Comparison of ENCODE assay signal across 17 cellular contexts in the genomic region with DNA sequence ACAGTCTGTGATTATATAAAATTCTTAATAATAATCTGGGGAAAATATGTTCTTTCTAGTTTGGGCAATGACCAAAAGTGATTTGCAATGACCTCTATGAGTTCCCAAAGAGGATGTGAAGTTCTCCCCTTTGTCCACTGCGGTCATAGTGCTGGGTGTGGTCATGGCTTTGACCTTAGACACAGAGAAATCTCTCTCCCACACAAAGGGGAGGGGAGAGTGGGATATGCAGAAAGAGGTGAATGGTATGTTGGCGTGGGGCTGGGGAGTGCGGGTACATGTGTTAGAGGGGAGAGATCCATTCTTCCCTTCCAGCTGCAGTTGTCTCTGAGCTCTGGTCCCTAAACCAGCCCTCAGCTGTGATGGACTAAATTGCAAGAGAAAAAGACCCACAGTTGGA.
DNase-seq lines count a peak whose midpoint lies in the region; ATAC-seq and TF ChIP-seq lines count a peak whose summit lies in the region.
"Had no signal": no experiment of that assay in that cellular context is flagged by ENCODE, and none has a peak within 500 bp of the region (broad histone marks: within the 10 kb centered on the region; RNA-seq: fewer than 3 reads in every experiment).

No MANE protein-coding gene starts in this region.

- in situ Hi-C loops in IMR-90 (cut with MboI; ENCODE audit: low sequenced_read_pairs) = no loop called here
- in situ Hi-C loops in brain microvascular endothelial cell (cut with HindIII; ENCODE audit: low pct_ligation_motif_present, low sequenced_read_pairs) = no loop called here

- no peak overlapping the region for H3K14ac ChIP-seq in IMR-90 (replicated peaks; ENCODE audit: low read depth, low read length)

- no peak overlapping the region for H2BK5ac ChIP-seq in IMR-90 (ENCODE audit: low read depth, low read length, poor library complexity, severe bottlenecking)

- H3K9me3 ChIP-seq in IMR-90 (ENCODE audit: control insufficient read depth, insufficient read depth, low read length) = no peaks in the 10 kb centered on the region
- H3K9me3 ChIP-seq: BLaER1, Caco-2 had no signal

- H3K27ac Mint-ChIP-seq in mesothelial cell of epicardium = peak overlapping the region; percentile 92
- H3K27ac Mint-ChIP-seq: B cell; CD8-positive, alpha-beta T cell had no signal

- H3K9me3 Mint-ChIP-seq in mesothelial cell of epicardium = peaks cover 3% of the 10 kb centered on the region
- H3K9me3 Mint-ChIP-seq: CD8-positive, alpha-beta T cell had no signal

- no peaks in the 10 kb centered on the region for H4K20me1 ChIP-seq in IMR-90 (ENCODE audit: insufficient read depth, low read length)
- H4K20me1 ChIP-seq: BLaER1 had no signal

- H3K36me3 ChIP-seq in IMR-90 (ENCODE audit: control insufficient read depth, insufficient read depth, low read length) = no peaks in the 10 kb centered on the region
- H3K36me3 ChIP-seq in brain microvascular endothelial cell (replicated peaks) = no peaks in the 10 kb centered on the region
- H3K36me3 ChIP-seq: BLaER1 had no signal

- H3K4ac ChIP-seq in IMR-90 (ENCODE audit: low read depth, low read length) = no peak overlapping the region

- ATAC-seq in IMR-90 (ENCODE audit: low read depth) (no peak), HG03520 (IDR thresholded peaks at IDR 0.05; ENCODE audit: unreplicated experiment) (no peak)
- ATAC-seq: CD8-positive, alpha-beta T cell had no signal

- no CpG with 5 or more reads among the region's 3 CpGs for WGBS in IMR-90 (ENCODE audit: extremely low coverage in 2 of 2, insufficient read length in 1 of 2), 2 experiments

- peaks cover 3% of the 10 kb centered on the region for H3K9me1 ChIP-seq in IMR-90 (ENCODE audit: insufficient read depth, low read length)

- POLR2A ChIA-PET in IMR-90 (lab: Charles Lee; ENCODE audit: unreplicated experiment) = no interaction called here

- H3K36me3 Mint-ChIP-seq in mesothelial cell of epicardium = no peaks in the 10 kb centered on the region
- H3K36me3 Mint-ChIP-seq: CD4-positive, CD25-positive, alpha-beta regulatory T cell; CD8-positive, alpha-beta T cell had no signal

- intact Hi-C loops in IMR-90 (cut with micrococcal nuclease) = no loop called here

- H2AFZ ChIP-seq in IMR-90 (replicated peaks; ENCODE audit: low read length, poor library complexity) = no peak overlapping the region
- H2AFZ ChIP-seq: GM23248 had no signal

- no peak overlapping the region for H3K56ac ChIP-seq in IMR-90 (ENCODE audit: extremely low read depth, insufficient read depth, low read length)

- TF ChIP-seq RAD21 in IMR-90 (IDR thresholded peaks at IDR 0.05; ENCODE audit: low read length) = no peak

- peaks cover 50% of the 10 kb centered on the region for H3K4me1 Mint-ChIP-seq in mesothelial cell of epicardium
- H3K4me1 Mint-ChIP-seq: B cell; CD4-positive, CD25-positive, alpha-beta regulatory T cell had no signal

- H3K18ac ChIP-seq in IMR-90 (ENCODE audit: low read depth, low read length) = no peak overlapping the region

- CTCF ChIA-PET in IMR-90 (lab: Yijun Ruan, JAX) = no interaction called here

- H3K27me3 ChIP-seq in IMR-90 (ENCODE audit: control insufficient read depth, insufficient read depth, low read length) = no peaks in the 10 kb centered on the region
- H3K27me3 ChIP-seq in brain microvascular endothelial cell (replicated peaks) = no peaks in the 10 kb centered on the region
- H3K27me3 ChIP-seq: BLaER1 had no signal

- H2BK20ac ChIP-seq in IMR-90 (ENCODE audit: low read depth, low read length) = 0 out of 2 replicates have a peak overlapping the region, but pooled peaks have one; percentile 6

- no peak overlapping the region for H2BK120ac ChIP-seq in IMR-90 (ENCODE audit: low read depth, low read length)

- BruUV-seq in IMR-90 (replicated peaks; lab: Mats Ljungman, UMichigan) = no TSS peak

- H3K79me1 ChIP-seq in IMR-90 (ENCODE audit: low read depth in 1 of 2, low read length in 2 of 2) = no peaks in the 10 kb centered on the region

- no peak overlapping the region for H4K5ac ChIP-seq in IMR-90 (ENCODE audit: low read depth, low read length)

- no peak overlapping the region for H3K4me2 ChIP-seq in IMR-90 (ENCODE audit: low read depth, low read length)
- H3K4me2 ChIP-seq: BLaER1 had no signal

- TF ChIP-seq CTCF in IMR-90 (conservative IDR thresholded peaks at IDR 0.05; ENCODE audit: low read depth, low read length) (no peak), brain microvascular endothelial cell (IDR thresholded peaks at IDR 0.05; ENCODE audit: low read depth, low read length, missing control alignments) (no peak), mesothelial cell of epicardium (IDR thresholded peaks at IDR 0.05; ENCODE audit: unreplicated experiment) (no peak)

- H4K91ac ChIP-seq in IMR-90 (ENCODE audit: insufficient read depth, low read depth, low read length) = no peak overlapping the region

- H3K23ac ChIP-seq in IMR-90 (ENCODE audit: low read depth, low read length) = no peak overlapping the region

- H3K4me3 Mint-ChIP-seq in mesothelial cell of epicardium = no peak overlapping the region
- H3K4me3 Mint-ChIP-seq: B cell; CD4-positive, CD25-positive, alpha-beta regulatory T cell; CD8-positive, alpha-beta T cell had no signal

- no peak overlapping the region for H4K8ac ChIP-seq in IMR-90 (ENCODE audit: low read depth in 2 of 2, low read length in 2 of 2)

- H3K27ac ChIP-seq in IMR-90 (ENCODE audit: insufficient read depth, low read length) = no peak overlapping the region
- H3K27ac ChIP-seq in brain microvascular endothelial cell = peak overlapping the region; percentile 25
- H3K27ac ChIP-seq: BLaER1, C4-2B, GM23248 had no signal

- no peak overlapping the region for H2BK15ac ChIP-seq in IMR-90 (ENCODE audit: low read depth, low read length)

- peaks cover 7% of the 10 kb centered on the region for H3K4me1 ChIP-seq in IMR-90 (ENCODE audit: control insufficient read depth, insufficient read depth, low read length)
- H3K4me1 ChIP-seq: BLaER1 had no signal

- no peaks in the 10 kb centered on the region for H3K27me3 Mint-ChIP-seq in mesothelial cell of epicardium (ENCODE audit: low read depth)

- no peak overlapping the region for H2AK5ac ChIP-seq in IMR-90 (ENCODE audit: low read depth, low read length)

- H3K4me3 ChIP-seq in IMR-90 (ENCODE audit: insufficient read depth, low read depth, low read length) (no peak overlapping the region), brain microvascular endothelial cell (ENCODE audit: low read depth, low read length) (no peak overlapping the region)
- H3K4me3 ChIP-seq: BLaER1, GM23248 had no signal

- H3K9ac ChIP-seq in IMR-90 (ENCODE audit: low read depth, low read length) = no peak overlapping the region
- H3K9ac ChIP-seq: BLaER1, GM23248 had no signal

- H2AK9ac ChIP-seq in IMR-90 (replicated peaks; ENCODE audit: low read depth, low read length, poor library complexity) = no peak overlapping the region

- dilution Hi-C loops in IMR-90 (cut with HindIII; ENCODE audit: low sequenced_read_pairs, unreplicated experiment) = no loop called here

- no peak for TF ChIP-seq POLR2A in IMR-90 (IDR thresholded peaks at IDR 0.05; ENCODE audit: low read depth, low read length)

- no peak for DNase-seq in IMR-90
- DNase-seq in brain microvascular endothelial cell = no peak
- no peak for DNase-seq in mesothelial cell of epicardium (ENCODE audit: low spot score in 2 of 2, unreplicated experiment in 2 of 2)
- DNase-seq in NCI-H146 treated with DMSO at 0.1 percent for 48 hours (lab: John Stamatoyannopoulos, UW; ENCODE audit: unreplicated experiment) = no peak
- no peak for DNase-seq in activated T-cell treated with anti-CD3 and anti-CD28 coated beads, Interleukin-2, amount 50 U/mL, for 48 hours
- DNase-seq: Caco-2; CD4-positive, CD25-positive, alpha-beta regulatory T cell; CD8-positive, alpha-beta T cell; DMS153; DND-41; H7; HCEC 1CT had no signal

TF ChIP-seq in IMR-90, 13 proteins besides CTCF, POLR2A, EP300 and RAD21:
- TF ChIP-seq CHD1 (IDR thresholded peaks at IDR 0.05; ENCODE audit: low read depth, low read length) (no peak), NFE2L2 (IDR thresholded peaks at IDR 0.05; ENCODE audit: low read depth, low read length) (no peak), FOS (IDR thresholded peaks at IDR 0.05; ENCODE audit: low read depth, low read length) (no peak), SMC3 (IDR thresholded peaks at IDR 0.05; ENCODE audit: low read depth, low read length) (no peak), MAZ (IDR thresholded peaks at IDR 0.05; ENCODE audit: borderline replicate concordance, low read depth, low read length) (no peak), MXI1 (IDR thresholded peaks at IDR 0.05; ENCODE audit: borderline replicate concordance, low read depth, low read length) (no peak), RCOR1 (IDR thresholded peaks at IDR 0.05; ENCODE audit: insufficient replicate concordance, low read length) (no peak), RFX5 (IDR thresholded peaks at IDR 0.05; ENCODE audit: low read depth, low read length) (no peak), BHLHE40 (IDR thresholded peaks at IDR 0.05; ENCODE audit: low read depth, low read length) (no peak), CEBPB (IDR thresholded peaks at IDR 0.05; ENCODE audit: low read depth, low read length) (no peak), MAFK (IDR thresholded peaks at IDR 0.05; ENCODE audit: low read depth, low read length) (no peak)
- TF ChIP-seq, protein P1, sequence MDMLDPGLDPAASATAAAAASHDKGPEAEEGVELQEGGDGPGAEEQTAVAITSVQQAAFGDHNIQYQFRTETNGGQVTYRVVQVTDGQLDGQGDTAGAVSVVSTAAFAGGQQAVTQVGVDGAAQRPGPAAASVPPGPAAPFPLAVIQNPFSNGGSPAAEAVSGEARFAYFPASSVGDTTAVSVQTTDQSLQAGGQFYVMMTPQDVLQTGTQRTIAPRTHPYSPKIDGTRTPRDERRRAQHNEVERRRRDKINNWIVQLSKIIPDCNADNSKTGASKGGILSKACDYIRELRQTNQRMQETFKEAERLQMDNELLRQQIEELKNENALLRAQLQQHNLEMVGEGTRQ (IDR thresholded peaks at IDR 0.05; ENCODE audit: low read depth, low read length) = no peak
- TF ChIP-seq, protein P2, sequence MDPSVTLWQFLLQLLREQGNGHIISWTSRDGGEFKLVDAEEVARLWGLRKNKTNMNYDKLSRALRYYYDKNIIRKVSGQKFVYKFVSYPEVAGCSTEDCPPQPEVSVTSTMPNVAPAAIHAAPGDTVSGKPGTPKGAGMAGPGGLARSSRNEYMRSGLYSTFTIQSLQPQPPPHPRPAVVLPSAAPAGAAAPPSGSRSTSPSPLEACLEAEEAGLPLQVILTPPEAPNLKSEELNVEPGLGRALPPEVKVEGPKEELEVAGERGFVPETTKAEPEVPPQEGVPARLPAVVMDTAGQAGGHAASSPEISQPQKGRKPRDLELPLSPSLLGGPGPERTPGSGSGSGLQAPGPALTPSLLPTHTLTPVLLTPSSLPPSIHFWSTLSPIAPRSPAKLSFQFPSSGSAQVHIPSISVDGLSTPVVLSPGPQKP (IDR thresholded peaks at IDR 0.05; ENCODE audit: borderline replicate concordance, low read depth, low read length) = no peak
